1 cellular context compared by ENCODE assay signal in the genomic region with DNA sequence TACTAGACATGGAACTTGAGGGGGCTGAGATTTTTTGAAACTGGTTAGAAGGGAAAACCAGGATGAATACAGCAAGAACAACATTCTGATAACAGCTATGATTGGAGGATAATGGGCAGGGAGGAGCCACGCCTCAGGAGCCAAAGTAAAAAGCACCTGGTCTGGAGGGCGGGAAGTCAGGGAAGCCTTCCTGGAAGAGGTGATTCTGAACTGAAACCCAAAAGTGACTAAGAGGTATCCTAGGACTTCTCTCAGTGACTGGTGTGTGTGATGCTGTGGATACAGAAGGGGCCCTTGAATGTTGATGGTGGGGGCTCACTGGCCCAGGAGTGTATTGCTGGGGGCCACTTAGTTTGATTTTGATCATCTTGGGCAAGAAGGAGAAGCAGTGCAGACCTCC.
TF ChIP-seq lines count a peak whose summit lies in the region.

No MANE protein-coding gene starts in this region.

TF ChIP-seq in K562, 482 proteins besides CTCF, POLR2A, EP300 and RAD21 (continued from another document):
- TF ChIP-seq, protein P1, sequence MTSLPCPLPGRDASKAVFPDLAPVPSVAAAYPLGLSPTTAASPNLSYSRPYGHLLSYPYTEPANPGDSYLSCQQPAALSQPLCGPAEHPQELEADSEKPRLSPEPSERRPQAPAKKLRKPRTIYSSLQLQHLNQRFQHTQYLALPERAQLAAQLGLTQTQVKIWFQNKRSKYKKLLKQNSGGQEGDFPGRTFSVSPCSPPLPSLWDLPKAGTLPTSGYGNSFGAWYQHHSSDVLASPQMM (CRISPR knock-in tag; IDR thresholded peaks at IDR 0.05) = no peak
- TF ChIP-seq, protein P2, sequence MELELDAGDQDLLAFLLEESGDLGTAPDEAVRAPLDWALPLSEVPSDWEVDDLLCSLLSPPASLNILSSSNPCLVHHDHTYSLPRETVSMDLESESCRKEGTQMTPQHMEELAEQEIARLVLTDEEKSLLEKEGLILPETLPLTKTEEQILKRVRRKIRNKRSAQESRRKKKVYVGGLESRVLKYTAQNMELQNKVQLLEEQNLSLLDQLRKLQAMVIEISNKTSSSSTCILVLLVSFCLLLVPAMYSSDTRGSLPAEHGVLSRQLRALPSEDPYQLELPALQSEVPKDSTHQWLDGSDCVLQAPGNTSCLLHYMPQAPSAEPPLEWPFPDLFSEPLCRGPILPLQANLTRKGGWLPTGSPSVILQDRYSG (tag; conservative IDR thresholded peaks at IDR 0.05; ENCODE audit: low read depth) = no peak
- TF ChIP-seq SRSF1 (IDR thresholded peaks at IDR 0.05; ENCODE audit: low read depth, low read length) (no peak), RBBP5 (IDR thresholded peaks at IDR 0.05; ENCODE audit: borderline replicate concordance, insufficient read depth, low read length, poor library complexity, severe bottlenecking) (no peak), SMAD3 (CRISPR knock-in tag; conservative IDR thresholded peaks at IDR 0.05) (no peak), YY1 (IDR thresholded peaks at IDR 0.05; ENCODE audit: borderline replicate concordance in 1 of 3, control insufficient read depth in 1 of 3, extremely low read depth in 1 of 3, insufficient read depth in 3 of 3, insufficient read length in 1 of 3, insufficient replicate concordance in 2 of 3, low read depth in 1 of 3, low read length in 2 of 3) (no peak), TEAD2 (tag; IDR thresholded peaks at IDR 0.05) (no peak), SP2 (IDR thresholded peaks at IDR 0.05; ENCODE audit: extremely low read depth, low read depth, low read length, poor library complexity, severe bottlenecking) (no peak), HNRNPLL (IDR thresholded peaks at IDR 0.05; ENCODE audit: low read depth, low read length, poor library complexity, severe bottlenecking) (no peak), KDM1A (IDR thresholded peaks at IDR 0.05) (peak; percentile 67 to 72), SMAD1 (IDR thresholded peaks at IDR 0.05; ENCODE audit: low read depth, low read length, partially characterized antibody) (no peak), ZNF263 (CRISPR knock-in tag; IDR thresholded peaks at IDR 0.05; ENCODE audit: borderline replicate concordance) (no peak), ZFP36 (IDR thresholded peaks at IDR 0.05; ENCODE audit: low read depth, low read length, partially characterized antibody) (peak; percentile 99), RBM25 (IDR thresholded peaks at IDR 0.05; ENCODE audit: low read depth, low read length, severe bottlenecking) (peak; percentile 85), BCOR (IDR thresholded peaks at IDR 0.05) (peak; percentile 90), MCM2 (IDR thresholded peaks at IDR 0.05; ENCODE audit: low read depth) (no peak), ARID1B (IDR thresholded peaks at IDR 0.05) (no peak), SMARCA5 (IDR thresholded peaks at IDR 0.05) (peak; percentile 82; the same call in 1 of the 2 replicates), EGR1 (conservative IDR thresholded peaks at IDR 0.05) (no peak)
- TF ChIP-seq, protein P3, sequence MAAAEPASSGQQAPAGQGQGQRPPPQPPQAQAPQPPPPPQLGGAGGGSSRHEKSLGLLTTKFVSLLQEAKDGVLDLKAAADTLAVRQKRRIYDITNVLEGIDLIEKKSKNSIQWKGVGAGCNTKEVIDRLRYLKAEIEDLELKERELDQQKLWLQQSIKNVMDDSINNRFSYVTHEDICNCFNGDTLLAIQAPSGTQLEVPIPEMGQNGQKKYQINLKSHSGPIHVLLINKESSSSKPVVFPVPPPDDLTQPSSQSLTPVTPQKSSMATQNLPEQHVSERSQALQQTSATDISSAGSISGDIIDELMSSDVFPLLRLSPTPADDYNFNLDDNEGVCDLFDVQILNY (CRISPR knock-in tag; IDR thresholded peaks at IDR 0.05) = no peak
- TF ChIP-seq, protein P4, sequence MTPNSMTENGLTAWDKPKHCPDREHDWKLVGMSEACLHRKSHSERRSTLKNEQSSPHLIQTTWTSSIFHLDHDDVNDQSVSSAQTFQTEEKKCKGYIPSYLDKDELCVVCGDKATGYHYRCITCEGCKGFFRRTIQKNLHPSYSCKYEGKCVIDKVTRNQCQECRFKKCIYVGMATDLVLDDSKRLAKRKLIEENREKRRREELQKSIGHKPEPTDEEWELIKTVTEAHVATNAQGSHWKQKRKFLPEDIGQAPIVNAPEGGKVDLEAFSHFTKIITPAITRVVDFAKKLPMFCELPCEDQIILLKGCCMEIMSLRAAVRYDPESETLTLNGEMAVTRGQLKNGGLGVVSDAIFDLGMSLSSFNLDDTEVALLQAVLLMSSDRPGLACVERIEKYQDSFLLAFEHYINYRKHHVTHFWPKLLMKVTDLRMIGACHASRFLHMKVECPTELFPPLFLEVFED (CRISPR knock-in tag; conservative IDR thresholded peaks at IDR 0.05) = no peak
- TF ChIP-seq, protein P5, sequence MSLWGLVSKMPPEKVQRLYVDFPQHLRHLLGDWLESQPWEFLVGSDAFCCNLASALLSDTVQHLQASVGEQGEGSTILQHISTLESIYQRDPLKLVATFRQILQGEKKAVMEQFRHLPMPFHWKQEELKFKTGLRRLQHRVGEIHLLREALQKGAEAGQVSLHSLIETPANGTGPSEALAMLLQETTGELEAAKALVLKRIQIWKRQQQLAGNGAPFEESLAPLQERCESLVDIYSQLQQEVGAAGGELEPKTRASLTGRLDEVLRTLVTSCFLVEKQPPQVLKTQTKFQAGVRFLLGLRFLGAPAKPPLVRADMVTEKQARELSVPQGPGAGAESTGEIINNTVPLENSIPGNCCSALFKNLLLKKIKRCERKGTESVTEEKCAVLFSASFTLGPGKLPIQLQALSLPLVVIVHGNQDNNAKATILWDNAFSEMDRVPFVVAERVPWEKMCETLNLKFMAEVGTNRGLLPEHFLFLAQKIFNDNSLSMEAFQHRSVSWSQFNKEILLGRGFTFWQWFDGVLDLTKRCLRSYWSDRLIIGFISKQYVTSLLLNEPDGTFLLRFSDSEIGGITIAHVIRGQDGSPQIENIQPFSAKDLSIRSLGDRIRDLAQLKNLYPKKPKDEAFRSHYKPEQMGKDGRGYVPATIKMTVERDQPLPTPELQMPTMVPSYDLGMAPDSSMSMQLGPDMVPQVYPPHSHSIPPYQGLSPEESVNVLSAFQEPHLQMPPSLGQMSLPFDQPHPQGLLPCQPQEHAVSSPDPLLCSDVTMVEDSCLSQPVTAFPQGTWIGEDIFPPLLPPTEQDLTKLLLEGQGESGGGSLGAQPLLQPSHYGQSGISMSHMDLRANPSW (CRISPR knock-in tag; IDR thresholded peaks at IDR 0.05) = no peak
